21 cellular contexts compared by ENCODE assay signal in genomic region chrX:10166248-10166716, GRCh38. TPM values are rescaled to one million over a fixed set of nuclear protein-coding genes. Genes with fewer than 3 reads are reported as not detected.
A peak's percentile ranks its signal among the peaks of the same experiment; 100 is the strongest.
DNase-seq lines count a peak whose midpoint lies in the region; ATAC-seq and TF ChIP-seq lines count a peak whose summit lies in the region.
"Had no signal": no experiment of that assay in that cellular context is flagged by ENCODE, and none has a peak within 500 bp of the region (broad histone marks: within the 10 kb centered on the region; RNA-seq: fewer than 3 reads in every experiment).

No MANE protein-coding gene starts in this region.

- no peak overlapping the region for H2AFZ ChIP-seq in parathyroid adenoma
- H2AFZ ChIP-seq: GM23338 had no signal

- peak overlapping the region; percentile 70 to 91 (median 77) for H3K4me2 ChIP-seq in BLaER1 treated with 17β-estradiol and CSF1 and Interleukin-3, amounts not matched to agents 10 nM and 100 nM
- no peak overlapping the region for H3K4me2 ChIP-seq in parathyroid adenoma (ENCODE audit: low read length)
- H3K4me2 ChIP-seq: GM23338 had no signal

- ATAC-seq in HG02588 (IDR thresholded peaks at IDR 0.05; ENCODE audit: unreplicated experiment) = no peak
- ATAC-seq in activated CD4-positive, alpha-beta T cell treated with anti-CD3 and anti-CD28 coated beads for 36 hours = no peak
- ATAC-seq: CD8-positive, alpha-beta T cell; effector memory CD8-positive, alpha-beta T cell; GM23338 had no signal

- H3K36me3 Mint-ChIP-seq in dendritic cell treated with granulocyte-macrophage colony-stimulating factor and Interleukin-4, amounts not matched to agents 40 ng/mL and 50 ng/mL, for 4 days (ENCODE audit: low read depth) = peaks cover 27% of the 10 kb centered on the region
- no peaks in the 10 kb centered on the region for H3K36me3 Mint-ChIP-seq in activated CD4-positive, alpha-beta T cell treated with anti-CD3 and anti-CD28 coated beads for 36 hours (ENCODE audit: low read depth)
- H3K36me3 Mint-ChIP-seq: activated CD8-positive, alpha-beta memory T cell treated with anti-CD3 and anti-CD28 coated beads, Interleukin-2, amount 10 ng/mL, durations not matched to agents 7 days and 5 days; CD8-positive, alpha-beta T cell; natural killer cell; type B pancreatic cell had no signal

- peaks cover 57% of the 10 kb centered on the region for H3K4me1 Mint-ChIP-seq in dendritic cell treated with granulocyte-macrophage colony-stimulating factor and Interleukin-4, amounts not matched to agents 40 ng/mL and 50 ng/mL, for 4 days (ENCODE audit: low read depth)
- H3K4me1 Mint-ChIP-seq in activated CD4-positive, alpha-beta T cell treated with anti-CD3 and anti-CD28 coated beads for 36 hours = no peaks in the 10 kb centered on the region
- H3K4me1 Mint-ChIP-seq: central memory CD8-positive, alpha-beta T cell; GM23338 had no signal

- DNase-seq in HUDEP-2 (lab: John Stamatoyannopoulos, UW; ENCODE audit: unreplicated experiment in 76 of 76) (peak in 74 of 76 experiments; percentile 3 to 73 (median 42)), SIG-M5 (lab: John Stamatoyannopoulos, UW) (no peak)
- DNase-seq in activated CD4-positive, alpha-beta T cell treated with anti-CD3 and anti-CD28 coated beads for 36 hours = no peak
- DNase-seq in activated CD4-positive, alpha-beta T cell treated with anti-CD3 and anti-CD28 coated beads, Interleukin-2, amount 50 U/mL, for 1 hour = no peak
- DNase-seq: activated CD4-positive, CD25-positive, alpha-beta regulatory T cell treated with anti-CD3 and anti-CD28 coated beads, Interleukin-2, amount 50 U/mL, for 72 hours; CD8-positive, alpha-beta T cell; DMS79; effector memory CD8-positive, alpha-beta T cell; natural killer cell; NK-92 treated with Interleukin-12 subunit alpha and Interleukin-12 subunit beta, amount 100 ng/mL, for 24 hours had no signal

- no peaks in the 10 kb centered on the region for H3K9me3 Mint-ChIP-seq in dendritic cell treated with granulocyte-macrophage colony-stimulating factor and Interleukin-4, amounts not matched to agents 40 ng/mL and 50 ng/mL, for 4 days
- H3K9me3 Mint-ChIP-seq in activated CD4-positive, alpha-beta T cell treated with anti-CD3 and anti-CD28 coated beads for 36 hours (ENCODE audit: low read depth) = no peaks in the 10 kb centered on the region
- H3K9me3 Mint-ChIP-seq: CD8-positive, alpha-beta T cell; central memory CD8-positive, alpha-beta T cell; effector memory CD8-positive, alpha-beta T cell; GM23338; memory B cell; natural killer cell had no signal

- no peak for TF ChIP-seq CTCF in parathyroid adenoma (IDR thresholded peaks at IDR 0.05)

- peak overlapping the region; percentile 43 to 74 (median 68); a peak in 20 of 22 replicates for H3K27ac ChIP-seq in BLaER1 treated with 17β-estradiol and CSF1 and Interleukin-3, amounts not matched to agents 10 nM and 100 nM
- peak overlapping the region; percentile 76 for H3K27ac ChIP-seq in parathyroid adenoma

- H3K9me3 ChIP-seq in BLaER1 treated with 17β-estradiol and CSF1 and Interleukin-3, amounts not matched to agents 10 nM and 100 nM (replicated peaks in 1 of 11) = 0 out of 22 replicates have a peak, but pooled peaks cover 0 to 3% (median 0%) of the 10 kb centered on the region in 11 experiments
- no peaks in the 10 kb centered on the region for H3K9me3 ChIP-seq in parathyroid adenoma (ENCODE audit: control insufficient read depth, low read length)

- H3K4me1 ChIP-seq in BLaER1 treated with 17β-estradiol and CSF1 and Interleukin-3, amounts not matched to agents 10 nM and 100 nM = peaks cover 44 to 58% (median 48%) of the 10 kb centered on the region in 10 experiments
- peaks cover 18% of the 10 kb centered on the region for H3K4me1 ChIP-seq in parathyroid adenoma

- H3K79me2 ChIP-seq in parathyroid adenoma = peaks cover 10% of the 10 kb centered on the region

- peaks cover 0 to 14% (median 0%) of the 10 kb centered on the region in 11 experiments; a peak in 4 of 22 replicates for H4K20me1 ChIP-seq in BLaER1 treated with 17β-estradiol and CSF1 and Interleukin-3, amounts not matched to agents 10 nM and 100 nM

- POLR2A ChIA-PET in activated CD4-positive, alpha-beta T cell treated with anti-CD3 and anti-CD28 coated beads for 36 hours (lab: Charles Lee) = no interaction called here

- H3K36me3 ChIP-seq in BLaER1 treated with 17β-estradiol and CSF1 and Interleukin-3, amounts not matched to agents 10 nM and 100 nM = no peaks in the 10 kb centered on the region
- H3K36me3 ChIP-seq in parathyroid adenoma (ENCODE audit: control insufficient read depth, insufficient read depth, low read length) = no peaks in the 10 kb centered on the region

- H3K27me3 Mint-ChIP-seq in dendritic cell treated with granulocyte-macrophage colony-stimulating factor and Interleukin-4, amounts not matched to agents 40 ng/mL and 50 ng/mL, for 4 days = peaks cover 4% of the 10 kb centered on the region
- H3K27me3 Mint-ChIP-seq in activated CD4-positive, alpha-beta T cell treated with anti-CD3 and anti-CD28 coated beads for 36 hours = peaks cover 7% of the 10 kb centered on the region
- H3K27me3 Mint-ChIP-seq: memory B cell, progenitor cell of endocrine pancreas, type B pancreatic cell had no signal

- peaks cover 10 to 53% (median 33%) of the 10 kb centered on the region in 11 experiments for H3K27me3 ChIP-seq in BLaER1 treated with 17β-estradiol and CSF1 and Interleukin-3, amounts not matched to agents 10 nM and 100 nM
- H3K27me3 ChIP-seq in parathyroid adenoma (ENCODE audit: control insufficient read depth, insufficient read depth, low read length) = no peaks in the 10 kb centered on the region

- intact Hi-C loops in dendritic cell treated with granulocyte-macrophage colony-stimulating factor and Interleukin-4, amounts not matched to agents 40 ng/mL and 50 ng/mL, for 4 days (cut with micrococcal nuclease) = loop anchor here (5.0 kb wide), 1 partner anchor 44 kb away; no protein-coding TSS in a partner anchor
- intact Hi-C loops in activated CD4-positive, alpha-beta T cell treated with anti-CD3 and anti-CD28 coated beads for 36 hours (cut with DNase I, micrococcal nuclease) = no loop called here

- CTCF ChIA-PET in activated CD4-positive, alpha-beta T cell treated with anti-CD3 and anti-CD28 coated beads for 36 hours (lab: Charles Lee) = interaction anchor here (0.6 kb wide), 1 partner anchor 10 kb away, joined by 3 read pairs; the partner anchor contains the start of gene CLCN4

- H3K4me3 Mint-ChIP-seq in dendritic cell treated with granulocyte-macrophage colony-stimulating factor and Interleukin-4, amounts not matched to agents 40 ng/mL and 50 ng/mL, for 4 days = no peak overlapping the region
- H3K4me3 Mint-ChIP-seq in activated CD4-positive, alpha-beta T cell treated with anti-CD3 and anti-CD28 coated beads for 36 hours = no peak overlapping the region
- H3K4me3 Mint-ChIP-seq: activated CD8-positive, alpha-beta memory T cell treated with anti-CD3 and anti-CD28 coated beads, Interleukin-2, amount 10 ng/mL, durations not matched to agents 7 days and 5 days; CD8-positive, alpha-beta T cell; central memory CD8-positive, alpha-beta T cell; GM23338; natural killer cell; type B pancreatic cell had no signal

- no peak overlapping the region for H3K4me3 ChIP-seq in BLaER1 treated with 17β-estradiol and CSF1 and Interleukin-3, amounts not matched to agents 10 nM and 100 nM
- H3K4me3 ChIP-seq in parathyroid adenoma (ENCODE audit: low read depth, low read length) = no peak overlapping the region
- H3K4me3 ChIP-seq: GM23338 had no signal

- H3K9ac ChIP-seq in BLaER1 treated with 17β-estradiol and CSF1 and Interleukin-3, amounts not matched to agents 10 nM and 100 nM = peak overlapping the region in 7 of 11 experiments; percentile 11 to 46 (median 30); a peak in 8 of 22 replicates
- H3K9ac ChIP-seq in parathyroid adenoma = no peak overlapping the region

- H3K27ac Mint-ChIP-seq in dendritic cell treated with granulocyte-macrophage colony-stimulating factor and Interleukin-4, amounts not matched to agents 40 ng/mL and 50 ng/mL, for 4 days = peak overlapping the region; percentile 82
- no peak overlapping the region for H3K27ac Mint-ChIP-seq in activated CD4-positive, alpha-beta T cell treated with anti-CD3 and anti-CD28 coated beads for 36 hours
- H3K27ac Mint-ChIP-seq: activated CD8-positive, alpha-beta memory T cell treated with anti-CD3 and anti-CD28 coated beads, Interleukin-2, amount 10 ng/mL, durations not matched to agents 7 days and 5 days; CD8-positive, alpha-beta T cell; effector memory CD8-positive, alpha-beta T cell; GM23338; memory B cell; natural killer cell; progenitor cell of endocrine pancreas; type B pancreatic cell had no signal

RNA-seq across cellular contexts. Expression of gene CLCN4, which starts 9.5 kb away (rescaled TPM):
- not detected for total RNA-seq in activated CD4-positive, alpha-beta T cell treated with anti-CD3 and anti-CD28 coated beads for 36 hours
- total RNA-seq: T-helper 1 cell treated with Interleukin-12 subunit alpha and Interleukin-12 subunit beta and Interleukin-4 antibody, amounts not matched to agents 30 ng/mL and 1 ng/mL, for 36 hours had no signal

Comparison
In these comparisons a context has a peak if more than half of its experiments do, and no peak if none do; other contexts are left out.
1. DNase-seq: peak in HUDEP-2 (74 of 76); none in SIG-M5 (single experiment), activated CD4-positive, alpha-beta T cell treated with anti-CD3 and anti-CD28 coated beads for 36 hours (single experiment) and activated CD4-positive, alpha-beta T cell treated with anti-CD3 and anti-CD28 coated beads, Interleukin-2, amount 50 U/mL, for 1 hour (single experiment).